33 cellular contexts compared by ENCODE assay signal in the genomic region with DNA sequence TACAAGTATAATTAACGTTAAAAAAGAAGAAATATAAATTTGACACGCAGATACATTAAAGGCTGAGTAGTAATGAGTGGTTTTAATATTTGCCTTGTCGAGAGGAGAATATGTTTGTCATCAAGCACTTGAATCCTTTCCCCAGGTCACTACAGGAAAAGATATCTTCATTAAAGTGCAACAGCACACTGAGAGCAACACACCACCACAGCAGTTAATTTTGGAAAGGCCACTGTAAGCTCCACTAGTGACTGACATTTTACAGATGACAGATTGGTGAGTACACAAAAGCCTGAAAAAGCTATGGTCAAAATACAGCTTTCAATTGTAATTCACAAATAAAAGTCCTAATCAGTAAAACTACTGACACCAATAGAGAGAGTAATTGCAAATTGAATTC.
A peak's percentile ranks its signal among the peaks of the same experiment; 100 is the strongest.
DNase-seq lines count a peak whose midpoint lies in the region; ATAC-seq and TF ChIP-seq lines count a peak whose summit lies in the region.
"Had no signal": no experiment of that assay in that cellular context is flagged by ENCODE, and none has a peak within 500 bp of the region (broad histone marks: within the 10 kb centered on the region; RNA-seq: fewer than 3 reads in every experiment).

No MANE protein-coding gene starts in this region.

- no peaks in the 10 kb centered on the region for H3K4me1 ChIP-seq in adipocyte (ENCODE audit: control insufficient read depth, insufficient read depth, low read length)
- H3K4me1 ChIP-seq in endodermal cell (ENCODE audit: control insufficient read depth, insufficient read depth, low read length) = no peaks in the 10 kb centered on the region
- H3K4me1 ChIP-seq: A549, BE2C, BLaER1, Caco-2 had no signal

- H3K4me3 ChIP-seq in adipocyte (ENCODE audit: low read length) (peak overlapping the region; percentile 12), endodermal cell (ENCODE audit: low read length) (peak overlapping the region; percentile 35)
- H3K4me3 ChIP-seq: A549; BLaER1; BLaER1 treated with 17β-estradiol and CSF1 and Interleukin-3, amounts not matched to agents 10 nM and 100 nM had no signal

- H3K27ac Mint-ChIP-seq in endodermal cell = no peak overlapping the region
- H3K27ac Mint-ChIP-seq: B cell; CD14-positive monocyte; CD4-positive, alpha-beta memory T cell; CD4-positive, alpha-beta T cell; CD8-positive, alpha-beta memory T cell; CD8-positive, alpha-beta T cell had no signal

- DNase-seq in left ventricle myocardium superior (no peak), cardiac septum (ENCODE audit: low spot score) (no peak), adipocyte (ENCODE audit: low read depth) (no peak), endodermal cell (no peak), activated gamma-delta T cell (lab: John Stamatoyannopoulos, UW) (no peak)
- no peak for DNase-seq in stimulated activated CD4-positive, alpha-beta T cell treated with anti-CD3 and anti-CD28 coated beads, Interleukin-12 subunit alpha, Interleukin-12 subunit beta, amount 100 ng/mL, for 4 hours
- DNase-seq: 8988T; ACHN; AML-193; BE2C; C1 segment of cervical spinal cord; Caco-2; Calu3; CD4-positive, alpha-beta memory T cell; CD4-positive, alpha-beta T cell; CD4-positive, CD25-positive, alpha-beta regulatory T cell; CD8-positive, alpha-beta memory T cell; CD8-positive, alpha-beta T cell; COR-L47; DMS 273 treated with DMSO at 0.1 percent for 48 hours; DMS153; DMS53; DMS79; DMS79 treated with DMSO at 0.1 percent for 48 hours; DND-41; EL had no signal

- H3K27ac ChIP-seq in endodermal cell (ENCODE audit: low read depth, low read length) = no peak overlapping the region
- H3K27ac ChIP-seq: 22Rv1; A549; BLaER1; BLaER1 treated with 17β-estradiol and CSF1 and Interleukin-3, amounts not matched to agents 10 nM and 100 nM; C4-2B had no signal

- H3K9me3 Mint-ChIP-seq in endodermal cell = peaks cover 96% of the 10 kb centered on the region

- H3K4me3 Mint-ChIP-seq in endodermal cell = no peak overlapping the region
- H3K4me3 Mint-ChIP-seq: B cell; CD14-positive monocyte; CD4-positive, alpha-beta memory T cell; CD4-positive, alpha-beta T cell; CD4-positive, CD25-positive, alpha-beta regulatory T cell; CD8-positive, alpha-beta memory T cell; CD8-positive, alpha-beta T cell had no signal

- H3K27me3 ChIP-seq in adipocyte (replicated peaks; ENCODE audit: control insufficient read depth, insufficient read depth, low read length) = no peaks in the 10 kb centered on the region
- no peaks in the 10 kb centered on the region for H3K27me3 ChIP-seq in endodermal cell (ENCODE audit: control insufficient read depth, insufficient read depth, low read length, poor library complexity, severe bottlenecking)
- H3K27me3 ChIP-seq: BE2C; BLaER1; BLaER1 treated with 17β-estradiol and CSF1 and Interleukin-3, amounts not matched to agents 10 nM and 100 nM had no signal

- H3K36me3 ChIP-seq in adipocyte (ENCODE audit: control insufficient read depth, insufficient read depth, low read length, severe bottlenecking) (peaks cover 4% of the 10 kb centered on the region), endodermal cell (ENCODE audit: control insufficient read depth, insufficient read depth, low read length) (peaks cover 16% of the 10 kb centered on the region)
- H3K36me3 ChIP-seq: BE2C had no signal

- H3K36me3 Mint-ChIP-seq in endodermal cell (ENCODE audit: low read depth) = peaks cover 61% of the 10 kb centered on the region

- no peaks in the 10 kb centered on the region for H3K27me3 Mint-ChIP-seq in endodermal cell (ENCODE audit: insufficient read depth)
- H3K27me3 Mint-ChIP-seq: B cell; CD4-positive, alpha-beta memory T cell; CD4-positive, alpha-beta T cell; CD4-positive, CD25-positive, alpha-beta regulatory T cell; CD8-positive, alpha-beta memory T cell had no signal

- H3K9me3 ChIP-seq in adipocyte (ENCODE audit: control insufficient read depth, low read length) (peaks cover 16% of the 10 kb centered on the region), endodermal cell (ENCODE audit: control insufficient read depth, low read length) (peaks cover 70% of the 10 kb centered on the region)
- H3K9me3 ChIP-seq: A549 had no signal

- 92% methylated on average over 3 of the region's 3 CpGs; no CpG with 5 or more reads in 1 of the 2 experiments for WGBS in endodermal cell (ENCODE audit: insufficient coverage in 1 of 2, insufficient read length in 1 of 2), 2 experiments

- no peak for TF ChIP-seq CTCF in endodermal cell (conservative IDR thresholded peaks at IDR 0.05)

- H3K9ac ChIP-seq in adipocyte (ENCODE audit: low read length) (no peak overlapping the region), endodermal cell (ENCODE audit: extremely low read depth, low read length, poor library complexity, severe bottlenecking) (no peak overlapping the region)
- H3K9ac ChIP-seq: BLaER1; BLaER1 treated with 17β-estradiol and CSF1 and Interleukin-3, amounts not matched to agents 10 nM and 100 nM had no signal

- intact Hi-C loops in left ventricle myocardium superior (cut with micrococcal nuclease) (no loop called here), cardiac septum (cut with DNase I) (no loop called here)

- ATAC-seq in left ventricle myocardium superior = peak; percentile 73
- ATAC-seq: A549; CD8-positive, alpha-beta T cell had no signal

- H3K4me1 Mint-ChIP-seq in endodermal cell = no peaks in the 10 kb centered on the region
- H3K4me1 Mint-ChIP-seq: B cell; CD8-positive, alpha-beta memory T cell had no signal
